15 cellular contexts compared by ENCODE assay signal in genomic region chr9:37944266-37944650, GRCh38. TPM values are rescaled to one million over a fixed set of nuclear protein-coding genes. Genes with fewer than 3 reads are reported as not detected.
DNase-seq lines count a peak whose midpoint lies in the region; ATAC-seq, FAIRE-seq and TF ChIP-seq lines count a peak whose summit lies in the region.
"Had no signal": no experiment of that assay in that cellular context is flagged by ENCODE, and none has a peak within 500 bp of the region (broad histone marks: within the 10 kb centered on the region; RNA-seq: fewer than 3 reads in every experiment).

No MANE protein-coding gene starts in this region.

- peak in 2 of 3 donors; percentile 36 for DNase-seq in right cardiac atrium
- DNase-seq in left ventricle myocardium superior = no peak
- no peak for DNase-seq in H1 (ENCODE audit: low read depth in 1 of 2, low spot score in 2 of 2)
- DNase-seq in omental fat pad (ENCODE audit: low spot score) = no peak
- no peak for DNase-seq in aorta
- DNase-seq in NCI-H187 treated with DMSO at 0.1 percent for 48 hours (lab: John Stamatoyannopoulos, UW) = no peak
- no peak for DNase-seq in GM10248 (ENCODE audit: extremely low spot score)
- DNase-seq: activated effector memory CD4-positive, alpha-beta T cell treated with anti-CD3 and anti-CD28 coated beads, Interleukin-2, amount 50 U/mL, for 16 hours; COR-L47; effector memory CD8-positive, alpha-beta T cell; naive thymus-derived CD4-positive, alpha-beta T cell; NCI-H1048; NK-92 treated with Interleukin-12 subunit alpha and Interleukin-12 subunit beta, amount 100 ng/mL, for 24 hours; stimulated activated naive CD8-positive, alpha-beta T cell treated with anti-CD3 and anti-CD28 coated beads, Interleukin-15, Interleukin-2, amounts not matched to agents 100 U/mL and 50 U/mL, for 24 hours had no signal

- H3K18ac ChIP-seq in H1 (ENCODE audit: extremely low read depth, low read length) = no peak overlapping the region

- H3K79me2 ChIP-seq in H1 (ENCODE audit: control insufficient read depth in 1 of 2, insufficient read depth in 2 of 2, low read length in 2 of 2) = no peaks in the 10 kb centered on the region

- no peak overlapping the region for H3K9ac ChIP-seq in H1 (replicated peaks in 1 of 4; ENCODE audit: extremely low read depth in 1 of 4, low read depth in 3 of 4, low read length in 3 of 4)

- no peaks in the 10 kb centered on the region for H3K79me1 ChIP-seq in H1 (ENCODE audit: low read depth, low read length)

- no peak overlapping the region for H4K5ac ChIP-seq in H1 (ENCODE audit: insufficient read length, low read depth, low read length)

- no peak for TF ChIP-seq POLR2A in H1 (IDR thresholded peaks at IDR 0.05; ENCODE audit: control extremely low read depth in 1 of 2, low read depth in 2 of 2, low read length in 2 of 2)

- 0 out of 2 replicates have a peak overlapping the region, but pooled peaks have one; percentile 81 for H2BK15ac ChIP-seq in H1 (ENCODE audit: low read length)

- no peak overlapping the region for H3K4me3 ChIP-seq in right cardiac atrium (ENCODE audit: low read length)
- H3K4me3 ChIP-seq in H1 (ENCODE audit: extremely low read depth in 1 of 4, insufficient read depth in 2 of 4, low read depth in 3 of 4, low read length in 4 of 4) = no peak overlapping the region
- no peak overlapping the region for H3K4me3 ChIP-seq in aorta (ENCODE audit: low read length in 2 of 2)

- ATAC-seq in right cardiac atrium = peak in 1 of 2 donors; percentile 15
- no peak for ATAC-seq in left ventricle myocardium superior
- peak; percentile 24 for ATAC-seq in omental fat pad (ENCODE audit: low FRiP score)
- peak; percentile 3 for ATAC-seq in aorta (ENCODE audit: low FRiP score)
- ATAC-seq in HG02588 (IDR thresholded peaks at IDR 0.05; ENCODE audit: unreplicated experiment) = no peak
- ATAC-seq: effector memory CD8-positive, alpha-beta T cell; naive thymus-derived CD4-positive, alpha-beta T cell; stimulated activated naive CD8-positive, alpha-beta T cell treated with anti-CD3 and anti-CD28 coated beads, Interleukin-15, Interleukin-2, amounts not matched to agents 100 U/mL and 50 U/mL, for 24 hours had no signal

- no peak overlapping the region for H2BK12ac ChIP-seq in H1 (ENCODE audit: low read depth, low read length)

- H2AK5ac ChIP-seq in H1 (ENCODE audit: low read depth, low read length) = peak overlapping the region; percentile 93; the same call in 1 of the 2 replicates

- TF ChIP-seq CTCF in H1 (IDR thresholded peaks at IDR 0.05; ENCODE audit: control extremely low read depth in 1 of 3, insufficient read depth in 1 of 3, low read depth in 1 of 3, low read length in 3 of 3) (no peak), omental fat pad (IDR thresholded peaks at IDR 0.05) (no peak), GM10248 (IDR thresholded peaks at IDR 0.05; ENCODE audit: control extremely low read depth, extremely low read depth, low read depth, missing control alignments) (no peak)

- POLR2A ChIA-PET in H1 (lab: Charles Lee; ENCODE audit: partially characterized antibody) = no interaction called here
- POLR2A ChIA-PET in GM10248 (lab: Yijun Ruan, JAX) = no interaction called here

- H3K27me3 ChIP-seq in right cardiac atrium (ENCODE audit: control insufficient read depth, insufficient read depth) = no peaks in the 10 kb centered on the region
- H3K27me3 ChIP-seq in H1 (replicated peaks in 1 of 4; ENCODE audit: control insufficient read depth in 3 of 4, extremely low read depth in 1 of 4, insufficient read depth in 3 of 4, low read length in 3 of 4) = no peaks in the 10 kb centered on the region
- no peaks in the 10 kb centered on the region for H3K27me3 ChIP-seq in aorta (ENCODE audit: control insufficient read depth in 1 of 2, insufficient read depth in 2 of 2, low read length in 1 of 2)

- H3K36me3 ChIP-seq in H1 (ENCODE audit: control insufficient read depth in 2 of 4, insufficient read depth in 4 of 4, low read length in 3 of 4) (peaks cover 0 to 11% (median under 1%) of the 10 kb centered on the region in 4 experiments; a peak in 4 of 8 replicates), aorta (ENCODE audit: control insufficient read depth in 1 of 2, insufficient read depth in 2 of 2, low read length in 1 of 2) (no peaks in the 10 kb centered on the region)

- no peak for FAIRE-seq in H1 (lab: Jason Lieb, UNC)

- H3K23ac ChIP-seq in H1 (ENCODE audit: insufficient read length) = no peak overlapping the region

- intact Hi-C loops in right cardiac atrium (cut with DNase I) = no loop called here
- intact Hi-C loops in left ventricle myocardium superior (cut with micrococcal nuclease) = no loop called here
- intact Hi-C loops in aorta (cut with DNase I) = loop anchor here in 1 of 2 donors (5.0 kb wide), 2 partner anchors 78 to 123 kb away; partner anchors contain the start of gene SHB

- peaks cover 20% of the 10 kb centered on the region for H3K4me1 ChIP-seq in right cardiac atrium (ENCODE audit: control insufficient read depth, insufficient read depth, low read length)
- H3K4me1 ChIP-seq in H1 (replicated peaks in 1 of 4; ENCODE audit: control insufficient read depth in 3 of 4, insufficient read depth in 4 of 4, low read length in 3 of 4) = peaks cover 6 to 25% (median 14%) of the 10 kb centered on the region in 4 experiments
- peaks cover 0 to 3% of the 10 kb centered on the region in 2 donors for H3K4me1 ChIP-seq in aorta (ENCODE audit: control insufficient read depth in 1 of 2, insufficient read depth in 2 of 2, low read length in 2 of 2)

- TF ChIP-seq EP300 in H1 (IDR thresholded peaks at IDR 0.05; ENCODE audit: borderline replicate concordance in 1 of 2, low read depth in 2 of 2, low read length in 2 of 2) = no peak

- no peak overlapping the region for H3K14ac ChIP-seq in H1 (ENCODE audit: insufficient read length)

- WGBS in right cardiac atrium = 71% methylated on average over 7 of the region's 7 CpGs
- 79% methylated on average over 7 of the region's 7 CpGs; no CpG with 5 or more reads in 1 of the 2 experiments for WGBS in H1 (ENCODE audit: extremely low coverage in 1 of 2, insufficient coverage in 1 of 2, insufficient read length in 1 of 2, insufficient replicate concordance in 2 of 2, low coverage in 1 of 2, low lambda C conversion rate in 2 of 2, missing lambda C conversion rate in 1 of 2), 2 experiments
- 31 to 39% methylated on average over 7 of the region's 7 CpGs for WGBS in aorta, 2 donors

- no peak overlapping the region for H2BK20ac ChIP-seq in H1 (ENCODE audit: low read length)

- no peak overlapping the region for H2BK120ac ChIP-seq in H1 (replicated peaks; ENCODE audit: low read depth, low read length)

- H3K4ac ChIP-seq in H1 (replicated peaks; ENCODE audit: insufficient read length, low read depth, low read length) = peak overlapping the region; percentile 21

- H3K56ac ChIP-seq in H1 (replicated peaks; ENCODE audit: insufficient read length, low read depth, low read length) = no peak overlapping the region

- 0 out of 2 replicates have a peak, but pooled peaks cover 2% of the 10 kb centered on the region for H3K23me2 ChIP-seq in H1 (ENCODE audit: low read depth, low read length)

- H4K91ac ChIP-seq in H1 (replicated peaks; ENCODE audit: insufficient read length, low read length) = no peak overlapping the region

- H3K9me3 ChIP-seq in right cardiac atrium (ENCODE audit: control insufficient read depth, low read length) (no peaks in the 10 kb centered on the region), H1 (ENCODE audit: insufficient read depth in 2 of 2, low read depth in 1 of 2, low read length in 1 of 2) (no peaks in the 10 kb centered on the region), aorta (ENCODE audit: control insufficient read depth, low read length) (no peaks in the 10 kb centered on the region)

- H3K27ac ChIP-seq in right cardiac atrium (ENCODE audit: low read length) (no peak overlapping the region), H1 (ENCODE audit: low read depth, low read length) (no peak overlapping the region), aorta (ENCODE audit: low read depth in 1 of 2, low read length in 2 of 2) (peak overlapping the region in 1 of 2 donors; percentile 62)

- CTCF ChIA-PET in H1 (lab: Charles Lee; ENCODE audit: partially characterized antibody) (interaction anchor here (1.0 to 3.7 kb wide), 6 partner anchors 23 to 144 kb away, joined by 3 to 31 read pairs (median 4); no protein-coding TSS in a partner anchor), GM10248 (lab: Yijun Ruan, JAX) (interaction anchor here (2.1 kb wide), 1 partner anchor 19 kb away, joined by 6 read pairs; no protein-coding TSS in a partner anchor)

- no peak for TF ChIP-seq RAD21 in H1 (IDR thresholded peaks at IDR 0.05 in 1 of 2, conservative IDR thresholded peaks at IDR 0.05 in 1 of 2; ENCODE audit: low read depth in 2 of 2, low read length in 2 of 2)

- peak overlapping the region; percentile 66; the same call in 1 of the 2 replicates for H2BK5ac ChIP-seq in H1 (ENCODE audit: low read depth, low read length)

- H3K4me2 ChIP-seq in H1 (ENCODE audit: insufficient read depth in 1 of 2, low read depth in 2 of 2, low read length in 2 of 2) = no peak overlapping the region

- H4K20me1 ChIP-seq in H1 (replicated peaks in 1 of 2; ENCODE audit: control insufficient read depth in 1 of 2, insufficient read depth in 2 of 2, low read length in 2 of 2) = peaks cover 2 to 3% of the 10 kb centered on the region in 2 experiments

- H4K8ac ChIP-seq in H1 (ENCODE audit: extremely low read depth, insufficient read depth, low read length) = no peak overlapping the region

- no peak overlapping the region for H2AFZ ChIP-seq in H1 (ENCODE audit: low read length)

TF ChIP-seq in H1, 55 proteins besides CTCF, POLR2A, EP300 and RAD21 (continues in another document):
- TF ChIP-seq TEAD4 (IDR thresholded peaks at IDR 0.05; ENCODE audit: low read depth, low read length) (no peak), ZNF274 (IDR thresholded peaks at IDR 0.05; ENCODE audit: borderline replicate concordance, extremely low read depth, low read length) (no peak), CHD1 (IDR thresholded peaks at IDR 0.05; ENCODE audit: low read depth, low read length) (no peak), MAX (IDR thresholded peaks at IDR 0.05) (no peak)

RNA-seq across cellular contexts. Expression of gene SLC25A51, which starts 40.3 kb away (rescaled TPM):
- total RNA-seq in right cardiac atrium (10 to 100 TPM; 21.1 to 29.4 (median 25.9) TPM), left ventricle myocardium superior (23.0 TPM), omental fat pad (10 to 100 TPM; 34.5 to 59.1 (median 52.0) TPM), aorta (10 to 100 TPM; 23.4 to 24.3 TPM)
- polyA plus RNA-seq in right cardiac atrium (13.1 TPM), H1 (2011; rRNA removed) (5.4 and 8.0 TPM in 2 replicates), aorta (1 to 10 TPM; 4.8 to 6.2 TPM)
- total RNA-seq in H1 (2021; fragmentation: NEBNext Ultra II Directional; extraction: Animal tissue kit (Norgen Biotek cat#: 25700)) = 14.5 and 16.8 TPM in 2 replicates
- polyA plus RNA-seq in H1 (2011; cell fraction: cytosol; rRNA removed) = 6.3 TPM
- 6.7 TPM for polyA plus RNA-seq in H1 (2011; cell fraction: nucleus; rRNA removed)
- 5.5 to 7.7 TPM (median 6.4 TPM) in 4 replicates for polyA plus RNA-seq in H1 (2012, experiment 1 of 2)
- polyA plus RNA-seq in H1 (2012, experiment 2 of 2) = 1.9 TPM
- polyA plus RNA-seq in H1 (2013, experiment 1 of 2) = 8.0 TPM
- 7.4 TPM for polyA plus RNA-seq in H1 (2013, experiment 2 of 2)
- polyA minus RNA-seq in H1 (2011; rRNA and poly(A)+ RNA removed) = 37.8 and 43.4 TPM in 2 replicates
- polyA minus RNA-seq in H1 (2011; cell fraction: cytosol; rRNA and poly(A)+ RNA removed) = 11.3 TPM
- polyA minus RNA-seq in H1 (2011; cell fraction: nucleus; rRNA and poly(A)+ RNA removed) = 28.6 TPM

Comparison
In these comparisons a context has a peak if more than half of its experiments do, and no peak if none do; other contexts are left out.
1. DNase-seq: peak in right cardiac atrium (2 of 3); none in left ventricle myocardium superior (single experiment), H1 (0 of 2), omental fat pad (single experiment), aorta (0 of 2), NCI-H187 treated with DMSO at 0.1 percent for 48 hours (single experiment) and GM10248 (single experiment).
2. ATAC-seq: peak in omental fat pad (single experiment) and aorta (single experiment); none in left ventricle myocardium superior (single experiment) and HG02588 (single experiment).